ENCODE assay signal across 14 cellular contexts in the genomic region with DNA sequence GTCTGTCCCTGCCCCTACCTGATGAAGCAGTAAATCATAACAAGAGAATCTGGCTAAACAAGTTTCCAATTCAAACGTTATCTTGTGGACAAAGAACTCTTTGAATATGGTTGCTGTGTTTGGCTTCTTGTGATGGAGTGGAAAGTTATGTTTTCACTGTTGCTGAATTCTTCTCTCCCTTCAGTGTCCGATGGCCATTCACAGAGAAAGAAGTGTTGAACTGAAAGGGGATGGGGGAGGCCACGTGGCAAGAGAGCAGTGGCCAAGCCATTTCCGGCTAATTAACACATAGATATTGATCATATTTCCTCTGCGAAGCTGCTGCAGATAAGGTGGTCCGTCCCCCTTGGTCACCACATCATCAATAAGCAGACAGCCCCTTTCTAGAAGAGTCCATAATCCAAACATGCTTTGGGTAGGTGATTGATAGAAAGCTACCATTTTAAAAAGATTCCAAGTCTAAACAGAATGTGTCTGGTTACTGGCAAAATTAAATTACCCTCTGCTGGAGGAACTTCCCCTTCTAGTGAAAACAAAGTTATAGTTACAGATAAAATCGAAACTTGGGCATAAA. TPM values are rescaled to one million over a fixed set of nuclear protein-coding genes. Genes with fewer than 3 reads are reported as not detected.
A peak's percentile ranks its signal among the peaks of the same experiment; 100 is the strongest.
DNase-seq lines count a peak whose midpoint lies in the region; ATAC-seq lines count a peak whose summit lies in the region.
"Had no signal": no experiment of that assay in that cellular context is flagged by ENCODE, and none has a peak within 500 bp of the region (broad histone marks: within the 10 kb centered on the region; RNA-seq: fewer than 3 reads in every experiment).

No MANE protein-coding gene starts in this region.

- H3K36me3 ChIP-seq in iPS-15b (ENCODE audit: control insufficient read depth, insufficient read depth, low read length), result no peaks in the 10 kb centered on the region
- H3K36me3 ChIP-seq: left lung had no signal

- DNase-seq in cardiac septum (ENCODE audit: low spot score), result peak; percentile 15
- no peak for DNase-seq in Right ventricle myocardium inferior (ENCODE audit: missing footprints)
- DNase-seq in SK-N-DZ (ENCODE audit: low spot score), result peak; percentile 52
- DNase-seq in T-helper 9 cell, result no peak
- DNase-seq in activated effector memory CD4-positive, alpha-beta T cell treated with Interleukin-2 at 50 U/mL for 16 hours, result no peak
- DNase-seq: activated CD4-positive, alpha-beta T cell treated with anti-CD3 and anti-CD28 coated beads for 36 hours; activated naive CD4-positive, alpha-beta T cell treated with anti-CD3 and anti-CD28 coated beads, Interleukin-2, amount 10 ng/mL, durations not matched to agents 7 days and 5 days; GDM1; NCI-H1048 had no signal

- H3K27me3 ChIP-seq in iPS-15b (ENCODE audit: control insufficient read depth, insufficient read depth, low read length), result no peaks in the 10 kb centered on the region
- H3K27me3 ChIP-seq: left lung had no signal

- peak overlapping the region; percentile 72 for H3K9ac ChIP-seq in iPS-15b (ENCODE audit: low read depth, low read length)

- peak overlapping the region; percentile 28 for H3K4me3 ChIP-seq in iPS-15b (ENCODE audit: low read depth, low read length)
- H3K4me3 ChIP-seq: left lung had no signal

- intact Hi-C loops in cardiac septum (cut with DNase I) (no loop called here), Right ventricle myocardium inferior (cut with DNase I) (no loop called here)

- no peaks in the 10 kb centered on the region for H3K9me3 ChIP-seq in iPS-15b (ENCODE audit: control insufficient read depth, insufficient read depth, low read length)
- H3K9me3 ChIP-seq: left lung had no signal

- peaks cover 27% of the 10 kb centered on the region for H3K4me1 ChIP-seq in iPS-15b (ENCODE audit: control insufficient read depth, insufficient read depth, low read length)
- H3K4me1 ChIP-seq: left lung had no signal

- ATAC-seq in Right ventricle myocardium inferior, result no peak
- ATAC-seq in GM18520 (IDR thresholded peaks at IDR 0.05; ENCODE audit: unreplicated experiment), result no peak
- no peak for ATAC-seq in GM19463 (IDR thresholded peaks at IDR 0.05; ENCODE audit: unreplicated experiment)
- ATAC-seq: activated CD4-positive, alpha-beta T cell treated with anti-CD3 and anti-CD28 coated beads for 36 hours; left lung; Panc1 had no signal

RNA-seq across cellular contexts. Expression of a gene that starts 36.9 kb away (rescaled TPM):
- total RNA-seq in cardiac septum, result 34.7 TPM
- 24.2 TPM for total RNA-seq in Right ventricle myocardium inferior
- 0.12 TPM in 1 of 2 replicates, not detected in the other for polyA plus RNA-seq in SK-N-DZ (2014; cell fraction: cytosol; rRNA removed)
- 0.16 and 0.24 TPM in 2 replicates for polyA plus RNA-seq in SK-N-DZ (2014; cell fraction: nucleus; rRNA removed)

Comparison
In these comparisons a context has a peak if more than half of its experiments do, and no peak if none do; other contexts are left out.
1. DNase-seq: peak in cardiac septum (single experiment) and SK-N-DZ (single experiment); none in Right ventricle myocardium inferior (single experiment), T-helper 9 cell (single experiment) and activated effector memory CD4-positive, alpha-beta T cell treated with Interleukin-2 at 50 U/mL for 16 hours (single experiment).